1 cellular context compared by ENCODE assay signal in genomic region chr21:36099695-36100211, GRCh38. TPM values are rescaled to one million over a fixed set of nuclear protein-coding genes. Genes with fewer than 3 reads are reported as not detected.
"Had no signal": no experiment of that assay in that cellular context is flagged by ENCODE, and none has a peak within 500 bp of the region (broad histone marks: within the 10 kb centered on the region; RNA-seq: fewer than 3 reads in every experiment).

No MANE protein-coding gene starts in this region.

RNA-seq across cellular contexts. Expression of gene CBR3, which starts 35.1 kb away (rescaled TPM):
- total RNA-seq: cardiac muscle cell had no signal
- polyA plus RNA-seq: cardiac muscle cell had no signal
